ENCODE assay signal across 12 cellular contexts in the genomic region with DNA sequence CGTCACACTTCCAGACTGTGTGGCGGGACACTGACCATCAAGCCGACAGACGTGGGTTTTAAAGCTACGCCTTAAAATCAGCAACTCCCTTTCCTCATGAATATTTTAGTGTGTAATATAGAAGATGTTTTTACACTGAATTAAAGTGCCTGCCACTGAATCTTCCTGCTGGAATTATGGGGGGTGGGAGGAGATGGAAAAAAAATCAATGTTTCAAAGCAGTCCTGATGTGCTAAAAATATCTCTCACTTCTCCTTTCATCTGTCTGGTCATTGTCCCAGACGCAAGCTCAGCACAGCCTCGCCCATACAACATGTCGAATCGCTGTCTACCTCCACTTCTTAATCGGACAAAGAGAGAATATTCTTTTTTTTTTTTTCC.
DNase-seq lines count a peak whose midpoint lies in the region; ATAC-seq, FAIRE-seq and TF ChIP-seq lines count a peak whose summit lies in the region.
"Had no signal": no experiment of that assay in that cellular context is flagged by ENCODE, and none has a peak within 500 bp of the region (broad histone marks: within the 10 kb centered on the region; RNA-seq: fewer than 3 reads in every experiment).

No MANE protein-coding gene starts in this region.

- no peak for TF ChIP-seq POLR2A in HepG2 (IDR thresholded peaks at IDR 0.05; ENCODE audit: insufficient read depth in 1 of 2, low read depth in 2 of 2, low read length in 2 of 2)

- H3K27me3 Mint-ChIP-seq in activated naive CD4-positive, alpha-beta T cell treated with anti-CD3 and anti-CD28 coated beads, Interleukin-2, amount 50 U/mL, for 24 hours, result no peaks in the 10 kb centered on the region
- no peaks in the 10 kb centered on the region for H3K27me3 Mint-ChIP-seq in activated CD8-positive, alpha-beta T cell treated with anti-CD3 and anti-CD28 coated beads for 36 hours
- H3K27me3 Mint-ChIP-seq: activated naive CD8-positive, alpha-beta T cell treated with anti-CD3 and anti-CD28 coated beads, Interleukin-2, amount 10 ng/mL, durations not matched to agents 7 days and 5 days had no signal

- TF ChIP-seq CTCF in activated CD8-positive, alpha-beta T cell treated with anti-CD3 and anti-CD28 coated beads for 36 hours (IDR thresholded peaks at IDR 0.05), result no peak
- TF ChIP-seq CTCF in HepG2 (CRISPR knock-in tag; IDR thresholded peaks at IDR 0.05) (no peak), upper lobe of right lung (IDR thresholded peaks at IDR 0.05) (no peak), coronary artery (IDR thresholded peaks at IDR 0.05) (no peak)

- no peaks in the 10 kb centered on the region for H3K9me3 Mint-ChIP-seq in activated naive CD4-positive, alpha-beta T cell treated with anti-CD3 and anti-CD28 coated beads, Interleukin-2, amount 50 U/mL, for 24 hours
- no peaks in the 10 kb centered on the region for H3K9me3 Mint-ChIP-seq in activated CD8-positive, alpha-beta T cell treated with anti-CD3 and anti-CD28 coated beads for 36 hours
- H3K9me3 Mint-ChIP-seq: activated naive CD8-positive, alpha-beta T cell treated with anti-CD3 and anti-CD28 coated beads, Interleukin-2, amount 10 ng/mL, durations not matched to agents 7 days and 5 days had no signal

- H3K4me1 Mint-ChIP-seq in activated naive CD4-positive, alpha-beta T cell treated with anti-CD3 and anti-CD28 coated beads, Interleukin-2, amount 50 U/mL, for 24 hours, result peaks cover 93% of the 10 kb centered on the region
- H3K4me1 Mint-ChIP-seq in activated CD8-positive, alpha-beta T cell treated with anti-CD3 and anti-CD28 coated beads for 36 hours (ENCODE audit: low read depth), result peaks cover 96% of the 10 kb centered on the region

- WGBS in HepG2 (ENCODE audit: low lambda C conversion rate), result 87% methylated on average over 10 of the region's 10 CpGs

- CTCF ChIA-PET in activated CD8-positive, alpha-beta T cell treated with anti-CD3 and anti-CD28 coated beads for 36 hours (lab: Charles Lee), result interaction anchor here (1.0 kb wide), 1 partner anchor 46 kb away, joined by 3 read pairs; no protein-coding TSS in a partner anchor
- CTCF ChIA-PET in HepG2 (lab: Yijun Ruan, JAX; ENCODE audit: low intra/inter-chr PET ratio, low total read pairs), result no interaction called here

- no peak for TF ChIP-seq RAD21 in HepG2 (CRISPR knock-in tag; IDR thresholded peaks at IDR 0.05)

- H3K4me3 ChIP-seq in HepG2 (replicated peaks in 1 of 3; ENCODE audit: insufficient read depth in 1 of 3, low read depth in 2 of 3, low read length in 3 of 3) (no peak overlapping the region), upper lobe of right lung (no peak overlapping the region), coronary artery (no peak overlapping the region)
- H3K4me3 ChIP-seq: MG63 had no signal

- H3K4me1 ChIP-seq in HepG2 (ENCODE audit: insufficient read depth, low read length), result peaks cover 100% of the 10 kb centered on the region
- peaks cover 83% of the 10 kb centered on the region for H3K4me1 ChIP-seq in upper lobe of right lung

- no peak overlapping the region for H3K9ac ChIP-seq in HepG2 (ENCODE audit: insufficient read depth, low read depth, low read length)

- H4K20me1 ChIP-seq in HepG2 (ENCODE audit: insufficient read depth, low read length), result peaks cover 5% of the 10 kb centered on the region; the same call in 1 of the 2 replicates

- POLR2A ChIA-PET in activated CD8-positive, alpha-beta T cell treated with anti-CD3 and anti-CD28 coated beads for 36 hours (lab: Charles Lee), result interaction anchor here (0.6 to 1.4 kb wide), 3 partner anchors 13 to 39 kb away, joined by 3 read pairs; no protein-coding TSS in a partner anchor
- POLR2A ChIA-PET in HepG2 (lab: Yijun Ruan, JAX), result interaction anchor here (0.8 to 1.9 kb wide), 16 partner anchors 10 to 694 kb away, joined by 3 to 11 read pairs (median 3); a partner anchor contains a TSS

- no peak for DNase-seq in activated naive CD4-positive, alpha-beta T cell treated with Interleukin-2 at 50 U/mL for 16 hours
- no peak for DNase-seq in activated CD8-positive, alpha-beta T cell treated with anti-CD3 and anti-CD28 coated beads for 36 hours
- DNase-seq in HepG2 (ENCODE audit: low spot score), result no peak
- DNase-seq in upper lobe of right lung, result no peak
- DNase-seq in left cardiac atrium, result no peak
- DNase-seq in T-helper 9 cell, result no peak
- DNase-seq in coronary artery (ENCODE audit: low spot score), result no peak
- DNase-seq: activated naive CD8-positive, alpha-beta T cell treated with anti-CD3 and anti-CD28 coated beads, Interleukin-2, amount 10 ng/mL, durations not matched to agents 7 days and 5 days; MG63 had no signal

- H3K4me2 ChIP-seq in HepG2 (ENCODE audit: low read depth, low read length), result peak overlapping the region; percentile 56; the same call in 1 of the 2 replicates

- no peak overlapping the region for H2AFZ ChIP-seq in HepG2 (ENCODE audit: low read length)

- H3K27me3 ChIP-seq in HepG2 (ENCODE audit: control insufficient read depth in 1 of 2, insufficient read depth in 2 of 2, low read length in 2 of 2) (no peaks in the 10 kb centered on the region), upper lobe of right lung (no peaks in the 10 kb centered on the region)
- H3K27me3 ChIP-seq: MG63 had no signal

- H3K9me3 ChIP-seq in HepG2 (ENCODE audit: low read length) (no peaks in the 10 kb centered on the region), upper lobe of right lung (no peaks in the 10 kb centered on the region)
- H3K9me3 ChIP-seq: MG63 had no signal

- intact Hi-C loops in activated CD8-positive, alpha-beta T cell treated with anti-CD3 and anti-CD28 coated beads for 36 hours (cut with micrococcal nuclease), result loop anchor here (5.0 kb wide), 1 partner anchor 143 kb away; no protein-coding TSS in a partner anchor
- intact Hi-C loops in HepG2 (cut with micrococcal nuclease; ENCODE audit: unreplicated experiment) (no loop called here), upper lobe of right lung (cut with DNase I) (loop anchor here (10.0 kb wide), 1 partner anchor 116 kb away; no protein-coding TSS in a partner anchor), left cardiac atrium (cut with DNase I) (loop anchor here (5.0 to 10.0 kb wide), 2 partner anchors 108 to 136 kb away; no protein-coding TSS in a partner anchor)

- H3K36me3 Mint-ChIP-seq in activated naive CD4-positive, alpha-beta T cell treated with anti-CD3 and anti-CD28 coated beads, Interleukin-2, amount 50 U/mL, for 24 hours, result peaks cover 44% of the 10 kb centered on the region
- H3K36me3 Mint-ChIP-seq in activated CD8-positive, alpha-beta T cell treated with anti-CD3 and anti-CD28 coated beads for 36 hours (ENCODE audit: low read depth), result peaks cover 98% of the 10 kb centered on the region

- no TSS peak for BruUV-seq in HepG2 (replicated peaks; lab: Mats Ljungman, UMichigan)

- TF ChIP-seq EP300 in HepG2 (IDR thresholded peaks at IDR 0.05; ENCODE audit: low read depth in 2 of 2, low read length in 2 of 2), result no peak
- no peak for TF ChIP-seq EP300 in HepG2 (CRISPR knock-in tag; IDR thresholded peaks at IDR 0.05; ENCODE audit: borderline replicate concordance)

- H3K27ac ChIP-seq in HepG2 (ENCODE audit: extremely low read length, insufficient read depth, low read length) (peak overlapping the region; percentile 74), upper lobe of right lung (peak overlapping the region; percentile 33), coronary artery (no peak overlapping the region)

- ATAC-seq in activated CD8-positive, alpha-beta T cell treated with anti-CD3 and anti-CD28 coated beads for 36 hours, result no peak
- ATAC-seq in HepG2 (no peak), upper lobe of right lung (no peak), left cardiac atrium (no peak)
- ATAC-seq: sciatic nerve had no signal

- no peak overlapping the region for H3K4me3 Mint-ChIP-seq in activated naive CD4-positive, alpha-beta T cell treated with anti-CD3 and anti-CD28 coated beads, Interleukin-2, amount 50 U/mL, for 24 hours
- H3K4me3 Mint-ChIP-seq in activated CD8-positive, alpha-beta T cell treated with anti-CD3 and anti-CD28 coated beads for 36 hours, result no peak overlapping the region
- H3K4me3 Mint-ChIP-seq: activated naive CD8-positive, alpha-beta T cell treated with anti-CD3 and anti-CD28 coated beads, Interleukin-2, amount 10 ng/mL, durations not matched to agents 7 days and 5 days had no signal

- FAIRE-seq in HepG2 (lab: Jason Lieb, UNC), result no peak
- FAIRE-seq: endometrium had no signal

- in situ Hi-C loops in HepG2 (cut with HindIII; ENCODE audit: extremely low pct_ligation_motif_present, low pct_unique_long_range_greater_than_20kb), result loop anchor here (10.0 kb wide), 1 partner anchor 146 kb away; no protein-coding TSS in a partner anchor

- H3K36me3 ChIP-seq in HepG2 (replicated peaks in 1 of 2; ENCODE audit: control insufficient read depth in 1 of 2, insufficient read depth in 2 of 2, low read length in 2 of 2), result peaks cover 17 to 32% of the 10 kb centered on the region in 2 experiments
- peaks cover 54% of the 10 kb centered on the region for H3K36me3 ChIP-seq in upper lobe of right lung

- H3K27ac Mint-ChIP-seq in activated naive CD4-positive, alpha-beta T cell treated with anti-CD3 and anti-CD28 coated beads, Interleukin-2, amount 50 U/mL, for 24 hours, result peak overlapping the region; percentile 91
- H3K27ac Mint-ChIP-seq in activated CD8-positive, alpha-beta T cell treated with anti-CD3 and anti-CD28 coated beads for 36 hours, result peak overlapping the region; percentile 87

- H3K79me2 ChIP-seq in HepG2 (ENCODE audit: insufficient read depth, low read length), result peaks cover 92% of the 10 kb centered on the region

TF ChIP-seq in HepG2, 621 proteins besides CTCF, POLR2A, EP300 and RAD21:
- TF ChIP-seq ZNF317 (CRISPR knock-in tag; IDR thresholded peaks at IDR 0.05) (peak; percentile 99), IKZF4 (CRISPR knock-in tag; IDR thresholded peaks at IDR 0.05; ENCODE audit: borderline replicate concordance, low read depth, not compliant biosample characterization) (no peak)

Comparison
In these comparisons a context has a peak if more than half of its experiments do, and no peak if none do; other contexts are left out.
1. H3K27ac ChIP-seq: peak in HepG2 (single experiment) and upper lobe of right lung (single experiment); none in coronary artery (0 of 2).